ENCODE assay signal across 2 cellular contexts in genomic region chr9:116490321-116490720, GRCh38.
TF ChIP-seq lines count a peak whose summit lies in the region.

No MANE protein-coding gene starts in this region.

TF ChIP-seq in A549, 52 proteins besides CTCF, POLR2A, EP300 and RAD21 (continued from another document):
- TF ChIP-seq HMGXB4 (CRISPR knock-in tag; IDR thresholded peaks at IDR 0.05; ENCODE audit: borderline replicate concordance) (no peak), FOSL2 (IDR thresholded peaks at IDR 0.05) (no peak), FOSL2 (CRISPR knock-in tag; IDR thresholded peaks at IDR 0.05) (peak; percentile 26; the same call in 1 of the 2 replicates), HES2 (IDR thresholded peaks at IDR 0.05) (no peak), MAFK (IDR thresholded peaks at IDR 0.05; ENCODE audit: partially characterized antibody) (no peak), TP53 (CRISPR knock-in tag; IDR thresholded peaks at IDR 0.05) (no peak)

TF ChIP-seq in IMR-90, 13 proteins besides CTCF, POLR2A, EP300 and RAD21:
- TF ChIP-seq MAFK (IDR thresholded peaks at IDR 0.05; ENCODE audit: low read depth, low read length) = no peak
- peak; percentile 16; the same call in 1 of the 2 replicates for TF ChIP-seq CEBPB (IDR thresholded peaks at IDR 0.05; ENCODE audit: low read depth, low read length)
- no peak for TF ChIP-seq FOS (IDR thresholded peaks at IDR 0.05; ENCODE audit: low read depth, low read length)
- TF ChIP-seq RFX5 (IDR thresholded peaks at IDR 0.05; ENCODE audit: low read depth, low read length) = no peak
- TF ChIP-seq USF2 (IDR thresholded peaks at IDR 0.05; ENCODE audit: low read depth, low read length) = no peak
- no peak for TF ChIP-seq CHD1 (IDR thresholded peaks at IDR 0.05; ENCODE audit: low read depth, low read length)
